In genomic region chr12:120290541-120291312, GRCh38 we compare ENCODE assay signal across 9 cellular contexts. TPM values are rescaled to one million over a fixed set of nuclear protein-coding genes. Genes with fewer than 3 reads are reported as not detected.
A peak's percentile ranks its signal among the peaks of the same experiment; 100 is the strongest.
DNase-seq lines count a peak whose midpoint lies in the region; ATAC-seq lines count a peak whose summit lies in the region.
"Had no signal": no experiment of that assay in that cellular context is flagged by ENCODE, and none has a peak within 500 bp of the region (broad histone marks: within the 10 kb centered on the region; RNA-seq: fewer than 3 reads in every experiment).

No MANE protein-coding gene starts in this region.

- 17 to 21% methylated on average over 25 to 27 of the region's 27 CpGs for WGBS in GM23248 (ENCODE audit: low coverage in 1 of 2, low lambda C conversion rate in 2 of 2, missing lambda C conversion rate in 2 of 2), 2 experiments

- no peaks in the 10 kb centered on the region for H4K20me1 ChIP-seq in GM23248 (ENCODE audit: insufficient read depth)

- H3K9me2 ChIP-seq in GM23248 (ENCODE audit: insufficient read depth) = no peaks in the 10 kb centered on the region

- peak overlapping the region; percentile 100 for H3K27ac ChIP-seq in GM23248

- in situ Hi-C loops in GM23248 (cut with MboI) = no loop called here

- no peaks in the 10 kb centered on the region for H3K27me3 ChIP-seq in GM23248 (replicated peaks; ENCODE audit: insufficient read depth)

- H3K27ac Mint-ChIP-seq in immature natural killer cell = peak overlapping the region in 2 of 6 donors; percentile 50 to 81

- no peaks in the 10 kb centered on the region for H3K79me2 ChIP-seq in GM23248 (ENCODE audit: insufficient read depth)

- H3K4me1 ChIP-seq in GM23248 (ENCODE audit: insufficient read depth) = 0 out of 2 replicates have a peak, but pooled peaks cover 8% of the 10 kb centered on the region

- H3K4me3 ChIP-seq in GM23248 = peak overlapping the region; percentile 46

- H3K4me1 Mint-ChIP-seq in immature natural killer cell = peaks cover 0 to 8% of the 10 kb centered on the region in 2 donors

- peak overlapping the region; percentile 67 for H3K4me2 ChIP-seq in GM23248 (ENCODE audit: unreplicated experiment)

- H3K36me3 ChIP-seq in GM23248 (ENCODE audit: low read depth) = no peaks in the 10 kb centered on the region

- ATAC-seq in GM18868 (IDR thresholded peaks at IDR 0.05; ENCODE audit: unreplicated experiment) (no peak), GM21825 (IDR thresholded peaks at IDR 0.05; ENCODE audit: unreplicated experiment) (no peak)

- no peaks in the 10 kb centered on the region for H3K9me3 Mint-ChIP-seq in immature natural killer cell

- H2AFZ ChIP-seq in GM23248 = no peak overlapping the region

- H3K9ac ChIP-seq in GM23248 = peak overlapping the region; percentile 97

- no peaks in the 10 kb centered on the region for H3K36me3 Mint-ChIP-seq in immature natural killer cell

- peak overlapping the region in 3 of 5 donors; percentile 34 to 58 (median 52) for H3K4me3 Mint-ChIP-seq in immature natural killer cell

- peaks cover 39% of the 10 kb centered on the region for H3F3A ChIP-seq in GM23248 (ENCODE audit: insufficient read depth)

- H3K27me3 Mint-ChIP-seq in immature natural killer cell (ENCODE audit: low read depth in 3 of 3) = peaks cover 0 to 3% (median 2%) of the 10 kb centered on the region in 3 donors
- H3K27me3 Mint-ChIP-seq: T-helper 17 cell had no signal

- H3K9me3 ChIP-seq in GM23248 (ENCODE audit: low read depth) = no peaks in the 10 kb centered on the region

- DNase-seq in GM23248 (peak; percentile 67), NOMO-1 treated with DMSO at 0.1 percent for 48 hours (lab: John Stamatoyannopoulos, UW; ENCODE audit: unreplicated experiment) (peak; percentile 35), immature natural killer cell (peak; percentile 12 to 19 (median 18)), occipital lobe (lab: John Stamatoyannopoulos, UW) (no peak)
- peak; percentile 53 for DNase-seq in activated naive CD4-positive, alpha-beta T cell treated with anti-CD3 and anti-CD28 coated beads, Interleukin-2, amount 50 U/mL, for 16 hours
- peak; percentile 59 for DNase-seq in stimulated activated CD4-positive, alpha-beta T cell treated with anti-CD3 and anti-CD28 coated beads, Interleukin-4, amount 100 ng/mL, for 24 hours

RNA-seq across cellular contexts. Expression of gene RNU4-2, which starts 1.0 kb away (rescaled TPM):
- total RNA-seq in GM23248 (2014; rRNA removed; shearing (Covaris generic)) = under 0.01 TPM in 1 of 2 replicates, not detected in the other
- polyA plus RNA-seq in GM23248 (2016; fragmentation: Nextera tagmentation; extraction: Ambion mirVana) = 4.0 and 6.9 TPM in 2 replicates
- polyA plus RNA-seq in immature natural killer cell = 10 to 100 TPM in 1 of 3 donors, not detected in 2; 70.0 TPM
- under 0.01 TPM for total RNA-seq in occipital lobe

RNA-seq across cellular contexts. Expression of gene RNU4-1, which starts 2.3 kb away (rescaled TPM):
- total RNA-seq in GM23248 (2014; rRNA removed; shearing (Covaris generic)) = not detected in 2 replicates
- 4.1 TPM in 1 of 2 replicates, not detected in the other for polyA plus RNA-seq in GM23248 (2016; fragmentation: Nextera tagmentation; extraction: Ambion mirVana)
- polyA plus RNA-seq in immature natural killer cell = not detected
- total RNA-seq in occipital lobe = under 0.01 TPM

RNA-seq across cellular contexts. Expression of gene SIRT4, which starts 11.4 kb away (rescaled TPM):
- total RNA-seq in GM23248 (2014; rRNA removed; shearing (Covaris generic)) = not detected in 2 replicates
- 1.4 TPM in 2 replicates for polyA plus RNA-seq in GM23248 (2016; fragmentation: Nextera tagmentation; extraction: Ambion mirVana)
- 1 to 10 TPM in 2 of 3 donors, not detected in 1; 1.5 to 1.9 TPM for polyA plus RNA-seq in immature natural killer cell
- 4.5 TPM for total RNA-seq in occipital lobe

RNA-seq across cellular contexts. Expression of gene PXN, which starts 25.2 kb away (rescaled TPM):
- 63.7 and 87.2 TPM in 2 replicates for total RNA-seq in GM23248 (2014; rRNA removed; shearing (Covaris generic))
- polyA plus RNA-seq in GM23248 (2016; fragmentation: Nextera tagmentation; extraction: Ambion mirVana) (134 and 135 TPM in 2 replicates), immature natural killer cell (100 to 1,000 TPM; 132 to 310 (median 240) TPM)
- 2.8 TPM for total RNA-seq in occipital lobe

RNA-seq across cellular contexts. Expression of gene PLA2G1B, which starts 36.9 kb away (rescaled TPM):
- total RNA-seq in GM23248 (2014; rRNA removed; shearing (Covaris generic)) = not detected in 2 replicates
- polyA plus RNA-seq in GM23248 (2016; fragmentation: Nextera tagmentation; extraction: Ambion mirVana) (not detected in 2 replicates), immature natural killer cell (under 1 TPM in 1 of 3 donors, not detected in 2; 0.76 TPM)
- total RNA-seq in occipital lobe = not detected
- total RNA-seq: T-helper 17 cell had no signal
